ENCODE assay signal across 16 cellular contexts in genomic region chr3:187978433-187979011, GRCh38.
DNase-seq lines count a peak whose midpoint lies in the region; ATAC-seq, FAIRE-seq and TF ChIP-seq lines count a peak whose summit lies in the region.
"Had no signal": no experiment of that assay in that cellular context is flagged by ENCODE, and none has a peak within 500 bp of the region (broad histone marks: within the 10 kb centered on the region; RNA-seq: fewer than 3 reads in every experiment).

No MANE protein-coding gene starts in this region.

- peaks cover 2% of the 10 kb centered on the region for H3K36me3 Mint-ChIP-seq in activated naive CD8-positive, alpha-beta T cell treated with anti-CD3 and anti-CD28 coated beads, Interleukin-2, amount 50 U/mL, for 24 hours (ENCODE audit: low read depth)
- no peaks in the 10 kb centered on the region for H3K36me3 Mint-ChIP-seq in stimulated activated memory B cell treated with anti-CD40 and anti-IgM and Interleukin-4, amounts not matched to agents 10 μg/mL and 1 μg/mL and 100 μg/mL, for 72 hours

- no peak for TF ChIP-seq EP300 in HepG2 (IDR thresholded peaks at IDR 0.05; ENCODE audit: low read depth in 2 of 2, low read length in 2 of 2)
- no peak for TF ChIP-seq EP300 in HepG2 (CRISPR knock-in tag; IDR thresholded peaks at IDR 0.05; ENCODE audit: borderline replicate concordance)

- TF ChIP-seq RAD21 in HepG2 (CRISPR knock-in tag; IDR thresholded peaks at IDR 0.05), result no peak

- no peak for FAIRE-seq in HepG2 (lab: Jason Lieb, UNC)
- FAIRE-seq: GM12878 had no signal

- H4K20me1 ChIP-seq in HepG2 (ENCODE audit: insufficient read depth, low read length), result no peaks in the 10 kb centered on the region

- TF ChIP-seq CTCF in HepG2 (CRISPR knock-in tag; IDR thresholded peaks at IDR 0.05) (no peak), right lobe of liver (IDR thresholded peaks at IDR 0.05) (no peak), BE2C (IDR thresholded peaks at IDR 0.05; ENCODE audit: low read depth, low read length) (no peak)

- H3K4me3 ChIP-seq in HepG2 (replicated peaks in 1 of 3; ENCODE audit: insufficient read depth in 1 of 3, low read depth in 2 of 3, low read length in 3 of 3) (no peak overlapping the region), right lobe of liver (no peak overlapping the region), BE2C (ENCODE audit: low read depth, low read length) (no peak overlapping the region)
- H3K4me3 ChIP-seq: GM12878 had no signal

- H3K27ac ChIP-seq in HepG2 (ENCODE audit: extremely low read length, insufficient read depth, low read length) (no peak overlapping the region), right lobe of liver (no peak overlapping the region)
- H3K27ac ChIP-seq: epithelial cell of prostate had no signal

- no peak overlapping the region for H3K4me3 Mint-ChIP-seq in activated naive CD8-positive, alpha-beta T cell treated with anti-CD3 and anti-CD28 coated beads, Interleukin-2, amount 50 U/mL, for 24 hours
- H3K4me3 Mint-ChIP-seq in stimulated activated memory B cell treated with anti-CD40 and anti-IgM and Interleukin-4, amounts not matched to agents 10 μg/mL and 1 μg/mL and 100 μg/mL, for 72 hours, result peak overlapping the region; percentile 43

- H3K9ac ChIP-seq in HepG2 (ENCODE audit: insufficient read depth, low read depth, low read length), result no peak overlapping the region

- peaks cover 6% of the 10 kb centered on the region; the same call in 1 of the 2 replicates for H3K9me3 ChIP-seq in HepG2 (ENCODE audit: low read length)
- no peaks in the 10 kb centered on the region for H3K9me3 ChIP-seq in right lobe of liver
- no peaks in the 10 kb centered on the region for H3K9me3 ChIP-seq in BE2C

- BruUV-seq in HepG2 (replicated peaks; lab: Mats Ljungman, UMichigan), result no TSS peak

- no peaks in the 10 kb centered on the region for H3K79me2 ChIP-seq in HepG2 (ENCODE audit: insufficient read depth, low read length)

- no peak overlapping the region for H3K4me2 ChIP-seq in HepG2 (ENCODE audit: low read depth, low read length)

- H3K9me3 Mint-ChIP-seq in activated naive CD8-positive, alpha-beta T cell treated with anti-CD3 and anti-CD28 coated beads, Interleukin-2, amount 50 U/mL, for 24 hours, result peaks cover 7% of the 10 kb centered on the region
- H3K9me3 Mint-ChIP-seq in stimulated activated memory B cell treated with anti-CD40 and anti-IgM and Interleukin-4, amounts not matched to agents 10 μg/mL and 1 μg/mL and 100 μg/mL, for 72 hours, result peaks cover 3% of the 10 kb centered on the region

- TF ChIP-seq POLR2A in HepG2 (IDR thresholded peaks at IDR 0.05; ENCODE audit: insufficient read depth in 1 of 2, low read depth in 2 of 2, low read length in 2 of 2) (no peak), right lobe of liver (IDR thresholded peaks at IDR 0.05) (no peak)

- peaks cover 77% of the 10 kb centered on the region for H3K4me1 Mint-ChIP-seq in activated naive CD8-positive, alpha-beta T cell treated with anti-CD3 and anti-CD28 coated beads, Interleukin-2, amount 50 U/mL, for 24 hours
- H3K4me1 Mint-ChIP-seq in stimulated activated memory B cell treated with anti-CD40 and anti-IgM and Interleukin-4, amounts not matched to agents 10 μg/mL and 1 μg/mL and 100 μg/mL, for 72 hours, result peaks cover 68% of the 10 kb centered on the region

- H3K27ac Mint-ChIP-seq in activated naive CD8-positive, alpha-beta T cell treated with anti-CD3 and anti-CD28 coated beads, Interleukin-2, amount 50 U/mL, for 24 hours, result peak overlapping the region; percentile 9
- peak overlapping the region; percentile 46 for H3K27ac Mint-ChIP-seq in stimulated activated memory B cell treated with anti-CD40 and anti-IgM and Interleukin-4, amounts not matched to agents 10 μg/mL and 1 μg/mL and 100 μg/mL, for 72 hours

- H3K4me1 ChIP-seq in HepG2 (ENCODE audit: insufficient read depth, low read length), result peaks cover 46% of the 10 kb centered on the region
- H3K4me1 ChIP-seq in right lobe of liver, result peaks cover 0 to 14% (median 5%) of the 10 kb centered on the region in 4 donors
- no peaks in the 10 kb centered on the region; the same call in 1 of the 2 replicates for H3K4me1 ChIP-seq in BE2C

- H3K27me3 Mint-ChIP-seq in activated naive CD8-positive, alpha-beta T cell treated with anti-CD3 and anti-CD28 coated beads, Interleukin-2, amount 50 U/mL, for 24 hours, result no peaks in the 10 kb centered on the region
- peaks cover 8% of the 10 kb centered on the region for H3K27me3 Mint-ChIP-seq in stimulated activated memory B cell treated with anti-CD40 and anti-IgM and Interleukin-4, amounts not matched to agents 10 μg/mL and 1 μg/mL and 100 μg/mL, for 72 hours

- H3K36me3 ChIP-seq in HepG2 (replicated peaks in 1 of 2; ENCODE audit: control insufficient read depth in 1 of 2, insufficient read depth in 2 of 2, low read length in 2 of 2), result no peaks in the 10 kb centered on the region
- no peaks in the 10 kb centered on the region for H3K36me3 ChIP-seq in right lobe of liver
- H3K36me3 ChIP-seq in BE2C, result no peaks in the 10 kb centered on the region

- intact Hi-C loops in HepG2 (cut with micrococcal nuclease; ENCODE audit: unreplicated experiment) (no loop called here), right lobe of liver (cut with DNase I) (no loop called here)

- CTCF ChIA-PET in HepG2 (lab: Yijun Ruan, JAX; ENCODE audit: low intra/inter-chr PET ratio, low total read pairs), result no interaction called here

- H3K27me3 ChIP-seq in HepG2 (ENCODE audit: control insufficient read depth in 1 of 2, insufficient read depth in 2 of 2, low read length in 2 of 2) (no peaks in the 10 kb centered on the region), right lobe of liver (no peaks in the 10 kb centered on the region), BE2C (no peaks in the 10 kb centered on the region)

- 53% methylated on average over 5 of the region's 5 CpGs for WGBS in HepG2 (ENCODE audit: low lambda C conversion rate)
- 59% methylated on average over 5 of the region's 5 CpGs for WGBS in right lobe of liver (ENCODE audit: insufficient coverage, low coverage, low lambda C conversion rate, missing lambda C conversion rate)

- DNase-seq in HepG2 (ENCODE audit: low spot score) (no peak), right lobe of liver (no peak), NCI-H2107 (lab: John Stamatoyannopoulos, UW) (peak; percentile 61), BE2C (no peak), SW480 (ENCODE audit: low spot score) (no peak), NCI-H2196 treated with DMSO at 0.1 percent for 48 hours (lab: John Stamatoyannopoulos, UW; ENCODE audit: unreplicated experiment) (no peak)
- no peak for DNase-seq in activated naive CD8-positive, alpha-beta T cell treated with anti-CD3 and anti-CD28 coated beads, Interleukin-2, amount 50 U/mL, for 24 hours
- DNase-seq: AML-193; NCI-H1436; NCI-H446 treated with DMSO at 0.1 percent for 48 hours; stimulated activated CD4-positive, alpha-beta T cell treated with anti-CD3 and anti-CD28 coated beads, Interleukin-2, amount 100 ng/mL, for 24 hours; stimulated activated CD8-positive, alpha-beta memory T cell treated with anti-CD3 and anti-CD28 coated beads, Interleukin-4, amount 100 ng/mL, for 48 hours had no signal

- in situ Hi-C loops in HepG2 (cut with HindIII; ENCODE audit: extremely low pct_ligation_motif_present, low pct_unique_long_range_greater_than_20kb), result no loop called here

- POLR2A ChIA-PET in HepG2 (lab: Yijun Ruan, JAX), result no interaction called here

- no peak overlapping the region for H2AFZ ChIP-seq in HepG2 (ENCODE audit: low read length)

- no peak for ATAC-seq in HepG2
- no peak for ATAC-seq in right lobe of liver
- no peak for ATAC-seq in activated naive CD8-positive, alpha-beta T cell treated with anti-CD3 and anti-CD28 coated beads, Interleukin-2, amount 50 U/mL, for 24 hours
- peak; percentile 73 for ATAC-seq in stimulated activated memory B cell treated with anti-CD40 and anti-IgM and Interleukin-4, amounts not matched to agents 10 μg/mL and 1 μg/mL and 100 μg/mL, for 72 hours
- ATAC-seq: GM12878, left lobe of liver had no signal

TF ChIP-seq in HepG2, 621 proteins besides CTCF, POLR2A, EP300 and RAD21:
- no peak for TF ChIP-seq HOXA5 (CRISPR knock-in tag; IDR thresholded peaks at IDR 0.05)
- no peak for TF ChIP-seq ZNF672 (CRISPR knock-in tag; IDR thresholded peaks at IDR 0.05)
- TF ChIP-seq ARID4A (CRISPR knock-in tag; IDR thresholded peaks at IDR 0.05; ENCODE audit: borderline replicate concordance), result no peak
- peak; percentile 91 for TF ChIP-seq ZNF629 (CRISPR knock-in tag; conservative IDR thresholded peaks at IDR 0.05)
- TF ChIP-seq RCOR2 (CRISPR knock-in tag; IDR thresholded peaks at IDR 0.05), result peak; percentile 42; the same call in 1 of the 2 replicates
- TF ChIP-seq ZNF12 (CRISPR knock-in tag; IDR thresholded peaks at IDR 0.05), result 0 out of 2 replicates have a peak, but pooled peaks have one; percentile 35
- no peak for TF ChIP-seq ETV5 (CRISPR knock-in tag; IDR thresholded peaks at IDR 0.05; ENCODE audit: borderline replicate concordance)
- TF ChIP-seq FOSL2 (CRISPR knock-in tag; IDR thresholded peaks at IDR 0.05), result peak; percentile 55
TF ChIP-seq in HepG2: peak in this region for 4.
